ENCODE assay signal across 10 cellular contexts in the genomic region with DNA sequence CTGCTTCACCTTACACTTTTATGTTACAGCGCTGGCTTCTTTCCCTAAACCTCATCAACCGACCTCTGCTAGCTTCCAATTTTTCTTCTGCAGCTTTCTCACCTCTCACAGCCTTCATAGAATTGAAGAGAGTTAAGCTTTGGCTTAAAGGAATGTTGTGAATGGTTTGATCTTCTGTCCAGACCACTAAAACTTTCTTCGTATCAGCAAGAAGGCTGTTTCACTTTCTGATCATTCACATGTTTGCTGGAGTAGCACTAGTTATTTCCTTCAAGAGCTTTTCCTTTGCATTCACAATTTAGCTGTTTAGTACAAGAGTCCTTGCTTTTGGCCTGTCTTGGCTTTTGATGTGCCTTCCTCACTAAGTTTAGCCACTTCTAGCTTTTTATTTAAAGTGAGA. TPM values are rescaled to one million over a fixed set of nuclear protein-coding genes. Genes with fewer than 3 reads are reported as not detected.
DNase-seq lines count a peak whose midpoint lies in the region; ATAC-seq and TF ChIP-seq lines count a peak whose summit lies in the region.
"Had no signal": no experiment of that assay in that cellular context is flagged by ENCODE, and none has a peak within 500 bp of the region (broad histone marks: within the 10 kb centered on the region; RNA-seq: fewer than 3 reads in every experiment).

No MANE protein-coding gene starts in this region.

- TF ChIP-seq CTCF in psoas muscle (IDR thresholded peaks at IDR 0.05), result no peak

- intact Hi-C loops in psoas muscle (cut with DNase I), result loop anchor here in 1 of 2 donors (5.0 kb wide), 1 partner anchor 33 kb away; no protein-coding TSS in a partner anchor

- DNase-seq in amniotic epithelial cell (ENCODE audit: low read depth), result peak; percentile 34
- DNase-seq in psoas muscle, result no peak
- no peak for DNase-seq in mesenteric fat pad (ENCODE audit: low spot score)
- DNase-seq in activated gamma-delta T cell (lab: John Stamatoyannopoulos, UW), result no peak
- DNase-seq in HuH-7.5 (ENCODE audit: low spot score), result no peak
- DNase-seq: NCI-H2081; stimulated activated CD4-positive, alpha-beta T cell treated with anti-CD3 and anti-CD28 coated beads, Interleukin-2, amount 100 ng/mL, for 24 hours had no signal

- no peaks in the 10 kb centered on the region for H3K36me3 ChIP-seq in psoas muscle (ENCODE audit: insufficient read depth in 1 of 2, low read depth in 1 of 2)

- no peaks in the 10 kb centered on the region for H3K9me3 ChIP-seq in psoas muscle

- no peak overlapping the region for H3K4me3 ChIP-seq in psoas muscle

- ATAC-seq in GM18858 (IDR thresholded peaks at IDR 0.05; ENCODE audit: unreplicated experiment) (peak; percentile 34), HG03066 (IDR thresholded peaks at IDR 0.05; ENCODE audit: low read depth, unreplicated experiment) (peak; percentile 41), psoas muscle (no peak), SK-N-SH treated with all-trans-retinoic acid at 6 μM for 48 hours (no peak)

- peak overlapping the region; percentile 80 for H3K27ac ChIP-seq in psoas muscle

- WGBS in psoas muscle, 3 donors, result 41 to 55% (median 43%) methylated on average over 3 of the region's 3 CpGs

- peaks cover 87% of the 10 kb centered on the region for H3K4me1 ChIP-seq in psoas muscle

- H3K27me3 ChIP-seq in psoas muscle (ENCODE audit: insufficient read depth in 3 of 3, low read length in 2 of 3), result no peaks in the 10 kb centered on the region

TF ChIP-seq in SK-N-SH treated with all-trans-retinoic acid at 6 μM for 48 hours, 23 proteins besides CTCF, POLR2A, EP300 and RAD21:
- TF ChIP-seq ISL1 (CRISPR knock-in tag; IDR thresholded peaks at IDR 0.05) (no peak), TOX (CRISPR knock-in tag; IDR thresholded peaks at IDR 0.05; ENCODE audit: borderline replicate concordance) (no peak), ARNTL (CRISPR knock-in tag; IDR thresholded peaks at IDR 0.05; ENCODE audit: borderline replicate concordance, low read depth) (no peak), BACH2 (CRISPR knock-in tag; IDR thresholded peaks at IDR 0.05; ENCODE audit: borderline replicate concordance) (no peak), ZFP30 (CRISPR knock-in tag; IDR thresholded peaks at IDR 0.05) (no peak), TCF4 (CRISPR knock-in tag; IDR thresholded peaks at IDR 0.05; ENCODE audit: borderline replicate concordance) (no peak), GLIS3 (CRISPR knock-in tag; IDR thresholded peaks at IDR 0.05) (no peak), ZC3H10 (CRISPR knock-in tag; IDR thresholded peaks at IDR 0.05) (no peak), OSR1 (CRISPR knock-in tag; IDR thresholded peaks at IDR 0.05) (no peak), ZNF70 (CRISPR knock-in tag; IDR thresholded peaks at IDR 0.05) (no peak), ESRRG (CRISPR knock-in tag; IDR thresholded peaks at IDR 0.05) (no peak), ZNF8 (CRISPR knock-in tag; IDR thresholded peaks at IDR 0.05) (no peak), SNAI2 (CRISPR knock-in tag; IDR thresholded peaks at IDR 0.05) (no peak), CSDC2 (CRISPR knock-in tag; IDR thresholded peaks at IDR 0.05) (no peak), ZFP3 (CRISPR knock-in tag; IDR thresholded peaks at IDR 0.05) (no peak)
- TF ChIP-seq, protein P1, sequence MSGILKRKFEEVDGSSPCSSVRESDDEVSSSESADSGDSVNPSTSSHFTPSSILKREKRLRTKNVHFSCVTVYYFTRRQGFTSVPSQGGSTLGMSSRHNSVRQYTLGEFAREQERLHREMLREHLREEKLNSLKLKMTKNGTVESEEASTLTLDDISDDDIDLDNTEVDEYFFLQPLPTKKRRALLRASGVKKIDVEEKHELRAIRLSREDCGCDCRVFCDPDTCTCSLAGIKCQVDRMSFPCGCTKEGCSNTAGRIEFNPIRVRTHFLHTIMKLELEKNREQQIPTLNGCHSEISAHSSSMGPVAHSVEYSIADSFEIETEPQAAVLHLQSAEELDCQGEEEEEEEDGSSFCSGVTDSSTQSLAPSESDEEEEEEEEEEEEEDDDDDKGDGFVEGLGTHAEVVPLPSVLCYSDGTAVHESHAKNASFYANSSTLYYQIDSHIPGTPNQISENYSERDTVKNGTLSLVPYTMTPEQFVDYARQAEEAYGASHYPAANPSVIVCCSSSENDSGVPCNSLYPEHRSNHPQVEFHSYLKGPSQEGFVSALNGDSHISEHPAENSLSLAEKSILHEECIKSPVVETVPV (CRISPR knock-in tag; IDR thresholded peaks at IDR 0.05), result no peak
- TF ChIP-seq, protein P2, sequence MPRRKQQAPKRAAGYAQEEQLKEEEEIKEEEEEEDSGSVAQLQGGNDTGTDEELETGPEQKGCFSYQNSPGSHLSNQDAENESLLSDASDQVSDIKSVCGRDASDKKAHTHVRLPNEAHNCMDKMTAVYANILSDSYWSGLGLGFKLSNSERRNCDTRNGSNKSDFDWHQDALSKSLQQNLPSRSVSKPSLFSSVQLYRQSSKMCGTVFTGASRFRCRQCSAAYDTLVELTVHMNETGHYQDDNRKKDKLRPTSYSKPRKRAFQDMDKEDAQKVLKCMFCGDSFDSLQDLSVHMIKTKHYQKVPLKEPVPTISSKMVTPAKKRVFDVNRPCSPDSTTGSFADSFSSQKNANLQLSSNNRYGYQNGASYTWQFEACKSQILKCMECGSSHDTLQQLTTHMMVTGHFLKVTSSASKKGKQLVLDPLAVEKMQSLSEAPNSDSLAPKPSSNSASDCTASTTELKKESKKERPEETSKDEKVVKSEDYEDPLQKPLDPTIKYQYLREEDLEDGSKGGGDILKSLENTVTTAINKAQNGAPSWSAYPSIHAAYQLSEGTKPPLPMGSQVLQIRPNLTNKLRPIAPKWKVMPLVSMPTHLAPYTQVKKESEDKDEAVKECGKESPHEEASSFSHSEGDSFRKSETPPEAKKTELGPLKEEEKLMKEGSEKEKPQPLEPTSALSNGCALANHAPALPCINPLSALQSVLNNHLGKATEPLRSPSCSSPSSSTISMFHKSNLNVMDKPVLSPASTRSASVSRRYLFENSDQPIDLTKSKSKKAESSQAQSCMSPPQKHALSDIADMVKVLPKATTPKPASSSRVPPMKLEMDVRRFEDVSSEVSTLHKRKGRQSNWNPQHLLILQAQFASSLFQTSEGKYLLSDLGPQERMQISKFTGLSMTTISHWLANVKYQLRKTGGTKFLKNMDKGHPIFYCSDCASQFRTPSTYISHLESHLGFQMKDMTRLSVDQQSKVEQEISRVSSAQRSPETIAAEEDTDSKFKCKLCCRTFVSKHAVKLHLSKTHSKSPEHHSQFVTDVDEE (CRISPR knock-in tag; IDR thresholded peaks at IDR 0.05), result no peak
- TF ChIP-seq, protein P3, sequence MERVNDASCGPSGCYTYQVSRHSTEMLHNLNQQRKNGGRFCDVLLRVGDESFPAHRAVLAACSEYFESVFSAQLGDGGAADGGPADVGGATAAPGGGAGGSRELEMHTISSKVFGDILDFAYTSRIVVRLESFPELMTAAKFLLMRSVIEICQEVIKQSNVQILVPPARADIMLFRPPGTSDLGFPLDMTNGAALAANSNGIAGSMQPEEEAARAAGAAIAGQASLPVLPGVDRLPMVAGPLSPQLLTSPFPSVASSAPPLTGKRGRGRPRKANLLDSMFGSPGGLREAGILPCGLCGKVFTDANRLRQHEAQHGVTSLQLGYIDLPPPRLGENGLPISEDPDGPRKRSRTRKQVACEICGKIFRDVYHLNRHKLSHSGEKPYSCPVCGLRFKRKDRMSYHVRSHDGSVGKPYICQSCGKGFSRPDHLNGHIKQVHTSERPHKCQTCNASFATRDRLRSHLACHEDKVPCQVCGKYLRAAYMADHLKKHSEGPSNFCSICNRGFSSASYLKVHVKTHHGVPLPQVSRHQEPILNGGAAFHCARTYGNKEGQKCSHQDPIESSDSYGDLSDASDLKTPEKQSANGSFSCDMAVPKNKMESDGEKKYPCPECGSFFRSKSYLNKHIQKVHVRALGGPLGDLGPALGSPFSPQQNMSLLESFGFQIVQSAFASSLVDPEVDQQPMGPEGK (CRISPR knock-in tag; IDR thresholded peaks at IDR 0.05; ENCODE audit: borderline replicate concordance), result no peak
- TF ChIP-seq, protein P4, sequence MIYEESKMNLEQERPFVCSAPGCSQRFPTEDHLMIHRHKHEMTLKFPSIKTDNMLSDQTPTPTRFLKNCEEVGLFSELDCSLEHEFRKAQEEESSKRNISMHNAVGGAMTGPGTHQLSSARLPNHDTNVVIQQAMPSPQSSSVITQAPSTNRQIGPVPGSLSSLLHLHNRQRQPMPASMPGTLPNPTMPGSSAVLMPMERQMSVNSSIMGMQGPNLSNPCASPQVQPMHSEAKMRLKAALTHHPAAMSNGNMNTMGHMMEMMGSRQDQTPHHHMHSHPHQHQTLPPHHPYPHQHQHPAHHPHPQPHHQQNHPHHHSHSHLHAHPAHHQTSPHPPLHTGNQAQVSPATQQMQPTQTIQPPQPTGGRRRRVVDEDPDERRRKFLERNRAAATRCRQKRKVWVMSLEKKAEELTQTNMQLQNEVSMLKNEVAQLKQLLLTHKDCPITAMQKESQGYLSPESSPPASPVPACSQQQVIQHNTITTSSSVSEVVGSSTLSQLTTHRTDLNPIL (CRISPR knock-in tag; IDR thresholded peaks at IDR 0.05; ENCODE audit: low read depth), result no peak

RNA-seq across cellular contexts. Expression of a gene that starts 49.5 kb away (rescaled TPM):
- total RNA-seq in psoas muscle (10 to 100 TPM; 55.8 to 89.7 (median 63.6) TPM), mesenteric fat pad (116 TPM)
- 10 to 100 TPM; 16.5 to 34.5 (median 26.2) TPM for polyA plus RNA-seq in psoas muscle

Comparison
In these comparisons a context has a peak if more than half of its experiments do, and no peak if none do; other contexts are left out.
1. ATAC-seq: peak in GM18858 (single experiment) and HG03066 (single experiment); none in psoas muscle (0 of 4) and SK-N-SH treated with all-trans-retinoic acid at 6 μM for 48 hours (single experiment).